In the genomic region with DNA sequence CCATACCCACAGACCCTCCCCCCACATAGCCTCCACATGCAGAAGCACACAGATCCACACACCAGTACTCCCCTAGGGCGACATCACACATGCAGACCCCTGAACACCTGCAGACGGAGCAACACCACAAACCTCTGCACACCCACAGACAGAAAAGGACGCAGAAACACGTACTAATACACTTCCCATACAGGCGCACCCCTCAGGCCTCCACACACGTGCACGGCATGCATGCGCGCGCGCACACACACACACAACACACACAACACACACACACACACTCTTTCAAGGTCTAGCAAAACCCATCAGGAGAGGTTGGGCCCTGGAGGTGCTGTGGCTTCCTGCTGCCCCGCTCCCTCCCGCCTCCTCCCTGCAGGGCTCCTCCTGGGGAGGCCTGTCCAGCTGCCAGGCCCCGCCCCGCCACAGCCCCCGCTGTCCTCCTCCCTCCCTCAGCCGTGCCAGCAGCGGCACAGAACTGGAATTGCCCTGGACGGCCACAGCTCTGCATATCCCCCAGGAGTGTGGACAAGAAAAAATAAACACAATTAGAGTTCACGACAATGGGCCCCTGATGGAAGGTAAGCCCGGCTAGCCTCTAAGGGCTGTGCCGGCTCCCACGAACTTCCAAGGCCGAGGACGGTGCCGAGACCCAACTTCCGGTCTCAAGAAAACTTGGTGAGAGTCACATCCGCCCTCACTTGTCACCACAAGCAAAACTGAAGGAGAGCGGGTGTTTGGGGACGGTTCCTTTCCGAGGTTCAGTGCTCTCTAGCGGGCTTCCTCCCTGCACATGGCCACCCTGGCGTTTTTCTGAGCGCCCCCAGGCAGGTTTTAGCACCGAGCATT, we compare ENCODE assay signal across 2 cellular contexts.
TF ChIP-seq lines count a peak whose summit lies in the region.

No MANE protein-coding gene starts in this region.

TF ChIP-seq in HEK293, 187 proteins besides CTCF, POLR2A, EP300 and RAD21 (continued from another document and continues in another):
- TF ChIP-seq, protein P1, sequence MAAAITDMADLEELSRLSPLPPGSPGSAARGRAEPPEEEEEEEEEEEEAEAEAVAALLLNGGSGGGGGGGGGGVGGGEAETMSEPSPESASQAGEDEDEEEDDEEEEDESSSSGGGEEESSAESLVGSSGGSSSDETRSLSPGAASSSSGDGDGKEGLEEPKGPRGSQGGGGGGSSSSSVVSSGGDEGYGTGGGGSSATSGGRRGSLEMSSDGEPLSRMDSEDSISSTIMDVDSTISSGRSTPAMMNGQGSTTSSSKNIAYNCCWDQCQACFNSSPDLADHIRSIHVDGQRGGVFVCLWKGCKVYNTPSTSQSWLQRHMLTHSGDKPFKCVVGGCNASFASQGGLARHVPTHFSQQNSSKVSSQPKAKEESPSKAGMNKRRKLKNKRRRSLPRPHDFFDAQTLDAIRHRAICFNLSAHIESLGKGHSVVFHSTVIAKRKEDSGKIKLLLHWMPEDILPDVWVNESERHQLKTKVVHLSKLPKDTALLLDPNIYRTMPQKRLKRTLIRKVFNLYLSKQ (tag by site-specific recombination; IDR thresholded peaks at IDR 0.05; ENCODE audit: borderline replicate concordance) = no peak
- no peak for TF ChIP-seq ZNF426 (tag by site-specific recombination; IDR thresholded peaks at IDR 0.05)
- TF ChIP-seq ZNF670 (tag by site-specific recombination; IDR thresholded peaks at IDR 0.05; ENCODE audit: low read depth) = no peak
- TF ChIP-seq, protein P2, sequence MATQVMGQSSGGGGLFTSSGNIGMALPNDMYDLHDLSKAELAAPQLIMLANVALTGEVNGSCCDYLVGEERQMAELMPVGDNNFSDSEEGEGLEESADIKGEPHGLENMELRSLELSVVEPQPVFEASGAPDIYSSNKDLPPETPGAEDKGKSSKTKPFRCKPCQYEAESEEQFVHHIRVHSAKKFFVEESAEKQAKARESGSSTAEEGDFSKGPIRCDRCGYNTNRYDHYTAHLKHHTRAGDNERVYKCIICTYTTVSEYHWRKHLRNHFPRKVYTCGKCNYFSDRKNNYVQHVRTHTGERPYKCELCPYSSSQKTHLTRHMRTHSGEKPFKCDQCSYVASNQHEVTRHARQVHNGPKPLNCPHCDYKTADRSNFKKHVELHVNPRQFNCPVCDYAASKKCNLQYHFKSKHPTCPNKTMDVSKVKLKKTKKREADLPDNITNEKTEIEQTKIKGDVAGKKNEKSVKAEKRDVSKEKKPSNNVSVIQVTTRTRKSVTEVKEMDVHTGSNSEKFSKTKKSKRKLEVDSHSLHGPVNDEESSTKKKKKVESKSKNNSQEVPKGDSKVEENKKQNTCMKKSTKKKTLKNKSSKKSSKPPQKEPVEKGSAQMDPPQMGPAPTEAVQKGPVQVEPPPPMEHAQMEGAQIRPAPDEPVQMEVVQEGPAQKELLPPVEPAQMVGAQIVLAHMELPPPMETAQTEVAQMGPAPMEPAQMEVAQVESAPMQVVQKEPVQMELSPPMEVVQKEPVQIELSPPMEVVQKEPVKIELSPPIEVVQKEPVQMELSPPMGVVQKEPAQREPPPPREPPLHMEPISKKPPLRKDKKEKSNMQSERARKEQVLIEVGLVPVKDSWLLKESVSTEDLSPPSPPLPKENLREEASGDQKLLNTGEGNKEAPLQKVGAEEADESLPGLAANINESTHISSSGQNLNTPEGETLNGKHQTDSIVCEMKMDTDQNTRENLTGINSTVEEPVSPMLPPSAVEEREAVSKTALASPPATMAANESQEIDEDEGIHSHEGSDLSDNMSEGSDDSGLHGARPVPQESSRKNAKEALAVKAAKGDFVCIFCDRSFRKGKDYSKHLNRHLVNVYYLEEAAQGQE (tag by site-specific recombination; IDR thresholded peaks at IDR 0.05) = no peak
- TF ChIP-seq ZNF664 (tag by site-specific recombination; IDR thresholded peaks at IDR 0.05) = peak; percentile 11; the same call in 1 of the 2 replicates
- TF ChIP-seq, protein P3, sequence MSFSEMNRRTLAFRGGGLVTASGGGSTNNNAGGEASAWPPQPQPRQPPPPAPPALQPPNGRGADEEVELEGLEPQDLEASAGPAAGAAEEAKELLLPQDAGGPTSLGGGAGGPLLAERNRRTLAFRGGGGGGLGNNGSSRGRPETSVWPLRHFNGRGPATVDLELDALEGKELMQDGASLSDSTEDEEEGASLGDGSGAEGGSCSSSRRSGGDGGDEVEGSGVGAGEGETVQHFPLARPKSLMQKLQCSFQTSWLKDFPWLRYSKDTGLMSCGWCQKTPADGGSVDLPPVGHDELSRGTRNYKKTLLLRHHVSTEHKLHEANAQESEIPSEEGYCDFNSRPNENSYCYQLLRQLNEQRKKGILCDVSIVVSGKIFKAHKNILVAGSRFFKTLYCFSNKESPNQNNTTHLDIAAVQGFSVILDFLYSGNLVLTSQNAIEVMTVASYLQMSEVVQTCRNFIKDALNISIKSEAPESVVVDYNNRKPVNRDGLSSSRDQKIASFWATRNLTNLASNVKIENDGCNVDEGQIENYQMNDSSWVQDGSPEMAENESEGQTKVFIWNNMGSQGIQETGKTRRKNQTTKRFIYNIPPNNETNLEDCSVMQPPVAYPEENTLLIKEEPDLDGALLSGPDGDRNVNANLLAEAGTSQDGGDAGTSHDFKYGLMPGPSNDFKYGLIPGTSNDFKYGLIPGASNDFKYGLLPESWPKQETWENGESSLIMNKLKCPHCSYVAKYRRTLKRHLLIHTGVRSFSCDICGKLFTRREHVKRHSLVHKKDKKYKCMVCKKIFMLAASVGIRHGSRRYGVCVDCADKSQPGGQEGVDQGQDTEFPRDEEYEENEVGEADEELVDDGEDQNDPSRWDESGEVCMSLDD (tag by site-specific recombination; IDR thresholded peaks at IDR 0.05) = peak; percentile 80
- TF ChIP-seq, protein P4, sequence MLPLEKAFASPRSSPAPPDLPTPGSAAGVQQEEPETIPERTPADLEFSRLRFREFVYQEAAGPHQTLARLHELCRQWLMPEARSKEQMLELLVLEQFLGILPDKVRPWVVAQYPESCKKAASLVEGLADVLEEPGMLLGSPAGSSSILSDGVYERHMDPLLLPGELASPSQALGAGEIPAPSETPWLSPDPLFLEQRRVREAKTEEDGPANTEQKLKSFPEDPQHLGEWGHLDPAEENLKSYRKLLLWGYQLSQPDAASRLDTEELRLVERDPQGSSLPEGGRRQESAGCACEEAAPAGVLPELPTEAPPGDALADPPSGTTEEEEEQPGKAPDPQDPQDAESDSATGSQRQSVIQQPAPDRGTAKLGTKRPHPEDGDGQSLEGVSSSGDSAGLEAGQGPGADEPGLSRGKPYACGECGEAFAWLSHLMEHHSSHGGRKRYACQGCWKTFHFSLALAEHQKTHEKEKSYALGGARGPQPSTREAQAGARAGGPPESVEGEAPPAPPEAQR (tag by site-specific recombination; IDR thresholded peaks at IDR 0.05) = no peak
- no peak for TF ChIP-seq ZNF776 (tag by site-specific recombination; IDR thresholded peaks at IDR 0.05; ENCODE audit: borderline replicate concordance)
- TF ChIP-seq, protein P5, sequence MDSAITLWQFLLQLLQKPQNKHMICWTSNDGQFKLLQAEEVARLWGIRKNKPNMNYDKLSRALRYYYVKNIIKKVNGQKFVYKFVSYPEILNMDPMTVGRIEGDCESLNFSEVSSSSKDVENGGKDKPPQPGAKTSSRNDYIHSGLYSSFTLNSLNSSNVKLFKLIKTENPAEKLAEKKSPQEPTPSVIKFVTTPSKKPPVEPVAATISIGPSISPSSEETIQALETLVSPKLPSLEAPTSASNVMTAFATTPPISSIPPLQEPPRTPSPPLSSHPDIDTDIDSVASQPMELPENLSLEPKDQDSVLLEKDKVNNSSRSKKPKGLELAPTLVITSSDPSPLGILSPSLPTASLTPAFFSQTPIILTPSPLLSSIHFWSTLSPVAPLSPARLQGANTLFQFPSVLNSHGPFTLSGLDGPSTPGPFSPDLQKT (IDR thresholded peaks at IDR 0.05; ENCODE audit: borderline replicate concordance, low read depth, low read length) = no peak
- TF ChIP-seq, protein P6, sequence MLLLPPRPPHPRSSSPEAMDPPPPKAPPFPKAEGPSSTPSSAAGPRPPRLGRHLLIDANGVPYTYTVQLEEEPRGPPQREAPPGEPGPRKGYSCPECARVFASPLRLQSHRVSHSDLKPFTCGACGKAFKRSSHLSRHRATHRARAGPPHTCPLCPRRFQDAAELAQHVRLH (tag by site-specific recombination; IDR thresholded peaks at IDR 0.05) = peak; percentile 66; the same call in 1 of the 2 replicates

TF ChIP-seq in K562, 482 proteins besides CTCF, POLR2A, EP300 and RAD21 (continued from another document and continues in another):
- TF ChIP-seq, protein P7, sequence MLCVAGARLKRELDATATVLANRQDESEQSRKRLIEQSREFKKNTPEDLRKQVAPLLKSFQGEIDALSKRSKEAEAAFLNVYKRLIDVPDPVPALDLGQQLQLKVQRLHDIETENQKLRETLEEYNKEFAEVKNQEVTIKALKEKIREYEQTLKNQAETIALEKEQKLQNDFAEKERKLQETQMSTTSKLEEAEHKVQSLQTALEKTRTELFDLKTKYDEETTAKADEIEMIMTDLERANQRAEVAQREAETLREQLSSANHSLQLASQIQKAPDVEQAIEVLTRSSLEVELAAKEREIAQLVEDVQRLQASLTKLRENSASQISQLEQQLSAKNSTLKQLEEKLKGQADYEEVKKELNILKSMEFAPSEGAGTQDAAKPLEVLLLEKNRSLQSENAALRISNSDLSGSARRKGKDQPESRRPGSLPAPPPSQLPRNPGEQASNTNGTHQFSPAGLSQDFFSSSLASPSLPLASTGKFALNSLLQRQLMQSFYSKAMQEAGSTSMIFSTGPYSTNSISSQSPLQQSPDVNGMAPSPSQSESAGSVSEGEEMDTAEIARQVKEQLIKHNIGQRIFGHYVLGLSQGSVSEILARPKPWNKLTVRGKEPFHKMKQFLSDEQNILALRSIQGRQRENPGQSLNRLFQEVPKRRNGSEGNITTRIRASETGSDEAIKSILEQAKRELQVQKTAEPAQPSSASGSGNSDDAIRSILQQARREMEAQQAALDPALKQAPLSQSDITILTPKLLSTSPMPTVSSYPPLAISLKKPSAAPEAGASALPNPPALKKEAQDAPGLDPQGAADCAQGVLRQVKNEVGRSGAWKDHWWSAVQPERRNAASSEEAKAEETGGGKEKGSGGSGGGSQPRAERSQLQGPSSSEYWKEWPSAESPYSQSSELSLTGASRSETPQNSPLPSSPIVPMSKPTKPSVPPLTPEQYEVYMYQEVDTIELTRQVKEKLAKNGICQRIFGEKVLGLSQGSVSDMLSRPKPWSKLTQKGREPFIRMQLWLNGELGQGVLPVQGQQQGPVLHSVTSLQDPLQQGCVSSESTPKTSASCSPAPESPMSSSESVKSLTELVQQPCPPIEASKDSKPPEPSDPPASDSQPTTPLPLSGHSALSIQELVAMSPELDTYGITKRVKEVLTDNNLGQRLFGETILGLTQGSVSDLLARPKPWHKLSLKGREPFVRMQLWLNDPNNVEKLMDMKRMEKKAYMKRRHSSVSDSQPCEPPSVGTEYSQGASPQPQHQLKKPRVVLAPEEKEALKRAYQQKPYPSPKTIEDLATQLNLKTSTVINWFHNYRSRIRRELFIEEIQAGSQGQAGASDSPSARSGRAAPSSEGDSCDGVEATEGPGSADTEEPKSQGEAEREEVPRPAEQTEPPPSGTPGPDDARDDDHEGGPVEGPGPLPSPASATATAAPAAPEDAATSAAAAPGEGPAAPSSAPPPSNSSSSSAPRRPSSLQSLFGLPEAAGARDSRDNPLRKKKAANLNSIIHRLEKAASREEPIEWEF (CRISPR knock-in tag; IDR thresholded peaks at IDR 0.05) = 0 out of 2 replicates have a peak, but pooled peaks have one; percentile 61
- TF ChIP-seq HDAC3 (IDR thresholded peaks at IDR 0.05; ENCODE audit: borderline replicate concordance, partially characterized antibody) = no peak
- TF ChIP-seq NCOR1 (IDR thresholded peaks at IDR 0.05) = no peak
- TF ChIP-seq, protein P8, sequence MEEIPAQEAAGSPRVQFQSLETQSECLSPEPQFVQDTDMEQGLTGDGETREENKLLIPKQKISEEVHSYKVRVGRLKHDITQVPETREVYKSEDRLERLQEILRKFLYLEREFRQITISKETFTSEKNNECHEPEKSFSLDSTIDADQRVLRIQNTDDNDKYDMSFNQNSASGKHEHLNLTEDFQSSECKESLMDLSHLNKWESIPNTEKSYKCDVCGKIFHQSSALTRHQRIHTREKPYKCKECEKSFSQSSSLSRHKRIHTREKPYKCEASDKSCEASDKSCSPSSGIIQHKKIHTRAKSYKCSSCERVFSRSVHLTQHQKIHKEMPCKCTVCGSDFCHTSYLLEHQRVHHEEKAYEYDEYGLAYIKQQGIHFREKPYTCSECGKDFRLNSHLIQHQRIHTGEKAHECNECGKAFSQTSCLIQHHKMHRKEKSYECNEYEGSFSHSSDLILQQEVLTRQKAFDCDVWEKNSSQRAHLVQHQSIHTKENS (CRISPR knock-in tag; IDR thresholded peaks at IDR 0.05) = no peak
- no peak for TF ChIP-seq ZNF143 (CRISPR knock-in tag; IDR thresholded peaks at IDR 0.05)
- TF ChIP-seq TCF7L2 (IDR thresholded peaks at IDR 0.05; ENCODE audit: low read depth, low read length) = no peak
- TF ChIP-seq, protein P9, sequence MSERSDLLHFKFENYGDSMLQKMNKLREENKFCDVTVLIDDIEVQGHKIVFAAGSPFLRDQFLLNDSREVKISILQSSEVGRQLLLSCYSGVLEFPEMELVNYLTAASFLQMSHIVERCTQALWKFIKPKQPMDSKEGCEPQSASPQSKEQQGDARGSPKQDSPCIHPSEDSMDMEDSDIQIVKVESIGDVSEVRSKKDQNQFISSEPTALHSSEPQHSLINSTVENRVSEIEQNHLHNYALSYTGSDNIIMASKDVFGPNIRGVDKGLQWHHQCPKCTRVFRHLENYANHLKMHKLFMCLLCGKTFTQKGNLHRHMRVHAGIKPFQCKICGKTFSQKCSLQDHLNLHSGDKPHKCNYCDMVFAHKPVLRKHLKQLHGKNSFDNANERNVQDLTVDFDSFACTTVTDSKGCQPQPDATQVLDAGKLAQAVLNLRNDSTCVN (CRISPR knock-in tag; IDR thresholded peaks at IDR 0.05) = peak; percentile 46
- TF ChIP-seq SREBF1 (IDR thresholded peaks at IDR 0.05; ENCODE audit: borderline replicate concordance, low read depth, low read length) = no peak
- no peak for TF ChIP-seq ZBTB8A (IDR thresholded peaks at IDR 0.05; ENCODE audit: partially characterized antibody)
- no peak for TF ChIP-seq ELF4 (CRISPR knock-in tag; IDR thresholded peaks at IDR 0.05)
- TF ChIP-seq HNRNPL (IDR thresholded peaks at IDR 0.05; ENCODE audit: low read depth, low read length) = no peak
- no peak for TF ChIP-seq KAT8 (IDR thresholded peaks at IDR 0.05; ENCODE audit: low read depth)
- TF ChIP-seq MTA3 (IDR thresholded peaks at IDR 0.05; ENCODE audit: borderline replicate concordance) = peak; percentile 37; the same call in 1 of the 2 replicates
- peak in 1 of 2 experiments; percentile 11; a peak in 1 of 4 replicates for TF ChIP-seq TBL1XR1 (IDR thresholded peaks at IDR 0.05; ENCODE audit: low read length in 2 of 2)
- peak; percentile 91 for TF ChIP-seq ETV5 (CRISPR knock-in tag; IDR thresholded peaks at IDR 0.05; ENCODE audit: low read depth)
- TF ChIP-seq, protein P10, sequence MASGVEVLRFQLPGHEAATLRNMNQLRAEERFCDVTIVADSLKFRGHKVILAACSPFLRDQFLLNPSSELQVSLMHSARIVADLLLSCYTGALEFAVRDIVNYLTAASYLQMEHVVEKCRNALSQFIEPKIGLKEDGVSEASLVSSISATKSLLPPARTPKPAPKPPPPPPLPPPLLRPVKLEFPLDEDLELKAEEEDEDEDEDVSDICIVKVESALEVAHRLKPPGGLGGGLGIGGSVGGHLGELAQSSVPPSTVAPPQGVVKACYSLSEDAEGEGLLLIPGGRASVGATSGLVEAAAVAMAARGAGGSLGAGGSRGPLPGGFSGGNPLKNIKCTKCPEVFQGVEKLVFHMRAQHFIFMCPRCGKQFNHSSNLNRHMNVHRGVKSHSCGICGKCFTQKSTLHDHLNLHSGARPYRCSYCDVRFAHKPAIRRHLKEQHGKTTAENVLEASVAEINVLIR (CRISPR knock-in tag; IDR thresholded peaks at IDR 0.05) = no peak
- no peak for TF ChIP-seq RBM39 (optimal IDR thresholded peaks at IDR 0.05; ENCODE audit: low read depth, low read length)
- TF ChIP-seq MCM3 (IDR thresholded peaks at IDR 0.05) = no peak
- TF ChIP-seq ADNP (tag; IDR thresholded peaks at IDR 0.05) = no peak
- TF ChIP-seq ZNF586 (CRISPR knock-in tag; conservative IDR thresholded peaks at IDR 0.05) = no peak
- no peak for TF ChIP-seq ZBTB7A (IDR thresholded peaks at IDR 0.05; ENCODE audit: borderline replicate concordance, control insufficient read depth, low read depth, low read length)
